ENCODE assay signal across 1 cellular context in the genomic region with DNA sequence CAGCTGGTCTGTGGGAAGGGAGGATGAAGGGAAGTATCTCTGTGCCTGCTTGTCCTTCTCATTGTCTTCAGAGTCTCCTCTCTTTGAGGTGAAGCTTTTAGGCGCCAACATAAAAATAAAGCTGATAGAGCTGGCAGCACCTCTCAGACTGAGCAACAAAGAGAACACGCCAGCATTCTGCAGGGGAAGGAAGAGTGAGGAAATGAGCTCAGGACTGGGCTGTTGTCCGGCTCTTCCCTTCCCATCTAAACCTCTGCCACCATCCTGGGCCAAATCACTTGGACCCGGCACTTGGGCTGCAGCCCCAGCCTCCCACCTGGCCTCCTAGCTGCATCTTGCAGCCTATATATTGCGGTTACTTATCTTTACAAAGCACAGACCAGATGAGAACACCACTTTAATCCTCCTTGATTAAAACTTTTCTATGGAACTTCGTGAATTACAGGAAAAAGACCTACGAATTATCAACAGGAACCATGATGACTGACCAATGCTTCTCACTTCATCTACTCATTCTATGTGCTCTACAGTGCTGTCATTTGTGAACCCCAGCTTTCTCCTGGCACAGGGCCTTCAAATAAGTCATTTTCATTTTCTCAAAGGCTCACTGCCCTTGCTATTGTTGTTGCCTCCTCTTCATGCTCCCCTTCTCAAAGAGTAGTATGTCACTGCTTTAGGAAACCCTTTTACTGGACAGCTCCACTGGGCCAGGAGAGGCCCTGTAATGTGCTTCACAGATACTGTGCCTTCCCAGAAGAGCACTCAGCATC.
TF ChIP-seq lines count a peak whose summit lies in the region.

No MANE protein-coding gene starts in this region.

TF ChIP-seq in endothelial cell of umbilical vein, 7 proteins besides CTCF, POLR2A, EP300 and RAD21:
- TF ChIP-seq MAX (IDR thresholded peaks at IDR 0.05; ENCODE audit: insufficient read depth, insufficient read length), result no peak
- no peak for TF ChIP-seq POLR2AphosphoS5 (IDR thresholded peaks at IDR 0.05; ENCODE audit: insufficient read depth, low read depth, low read length)
- TF ChIP-seq FOS (IDR thresholded peaks at IDR 0.05; ENCODE audit: borderline replicate concordance, insufficient read depth, low read length), result peak; percentile 24
- TF ChIP-seq EZH2 (IDR thresholded peaks at IDR 0.05; ENCODE audit: borderline replicate concordance, low read depth, low read length, severe bottlenecking), result no peak
- no peak for TF ChIP-seq MYC (IDR thresholded peaks at IDR 0.05; ENCODE audit: low read depth, low read length)
- TF ChIP-seq GATA2 (IDR thresholded peaks at IDR 0.05; ENCODE audit: insufficient read depth, insufficient read length, low read depth, low read length), result peak; percentile 71
- TF ChIP-seq JUN (IDR thresholded peaks at IDR 0.05; ENCODE audit: borderline replicate concordance, insufficient read depth, insufficient read length, low read depth), result peak; percentile 8
